Comparison of ENCODE assay signal across 8 cellular contexts in the genomic region with DNA sequence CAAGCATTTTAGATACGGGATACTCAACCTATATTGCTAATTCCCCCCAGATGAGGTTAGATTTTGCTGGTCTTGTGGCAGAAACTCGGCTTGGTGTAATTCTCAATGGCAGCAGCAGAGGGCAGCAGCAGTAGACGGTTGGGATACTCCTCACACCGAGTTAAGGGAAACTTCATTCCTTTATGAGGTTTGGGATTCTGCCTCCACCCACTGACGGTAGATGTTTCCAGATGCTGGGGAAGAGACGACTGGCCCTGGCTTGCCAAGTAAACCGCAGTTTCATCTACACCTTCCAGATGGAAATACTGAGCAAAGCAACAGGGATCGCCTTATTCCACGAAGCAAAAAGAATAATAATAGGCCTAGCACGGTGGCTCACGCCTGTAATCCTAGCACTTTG. TPM values are rescaled to one million over a fixed set of nuclear protein-coding genes. Genes with fewer than 3 reads are reported as not detected.
A peak's percentile ranks its signal among the peaks of the same experiment; 100 is the strongest.
DNase-seq lines count a peak whose midpoint lies in the region; ATAC-seq and TF ChIP-seq lines count a peak whose summit lies in the region.

No MANE protein-coding gene starts in this region.

- H3K4me3 ChIP-seq in CD4-positive, CD25-positive, alpha-beta regulatory T cell (ENCODE audit: low read depth, low read length), result no peak overlapping the region
- H3K4me3 ChIP-seq in lower lobe of right lung, result no peak overlapping the region

- H3K36me3 Mint-ChIP-seq in CD4-positive, CD25-positive, alpha-beta regulatory T cell, result no peaks in the 10 kb centered on the region

- no peaks in the 10 kb centered on the region for H3K4me1 ChIP-seq in CD4-positive, CD25-positive, alpha-beta regulatory T cell (ENCODE audit: control insufficient read depth, insufficient read depth, low read length, poor library complexity, severe bottlenecking)
- no peaks in the 10 kb centered on the region for H3K4me1 ChIP-seq in lower lobe of right lung

- intact Hi-C loops in lower lobe of right lung (cut with DNase I), result no loop called here

- ATAC-seq in CD4-positive, CD25-positive, alpha-beta regulatory T cell (ENCODE audit: low read depth in 2 of 2), result peak; percentile 71 to 72
- ATAC-seq in lower lobe of right lung (peak; percentile 87 to 88), GM21619 (IDR thresholded peaks at IDR 0.05; ENCODE audit: unreplicated experiment) (no peak)

- H3K4me3 Mint-ChIP-seq in CD4-positive, CD25-positive, alpha-beta regulatory T cell, result no peak overlapping the region

- no peak overlapping the region for H3K27ac ChIP-seq in CD4-positive, CD25-positive, alpha-beta regulatory T cell (ENCODE audit: insufficient read depth, low read length, poor library complexity, severe bottlenecking)
- H3K27ac ChIP-seq in lower lobe of right lung, result no peak overlapping the region

- peak; percentile 93 for TF ChIP-seq CTCF in lower lobe of right lung (IDR thresholded peaks at IDR 0.05)

- peaks cover 0 to 6% (median 4%) of the 10 kb centered on the region in 4 donors for H3K4me1 Mint-ChIP-seq in CD4-positive, CD25-positive, alpha-beta regulatory T cell

- no peaks in the 10 kb centered on the region for H3K36me3 ChIP-seq in CD4-positive, CD25-positive, alpha-beta regulatory T cell (ENCODE audit: control insufficient read depth, insufficient read depth, low read length)
- H3K36me3 ChIP-seq in lower lobe of right lung, result no peaks in the 10 kb centered on the region

- H3K9me3 ChIP-seq in CD4-positive, CD25-positive, alpha-beta regulatory T cell (ENCODE audit: control insufficient read depth in 2 of 2, low read length in 2 of 2), result no peaks in the 10 kb centered on the region
- H3K9me3 ChIP-seq in lower lobe of right lung, result no peaks in the 10 kb centered on the region

- H3K27me3 ChIP-seq in CD4-positive, CD25-positive, alpha-beta regulatory T cell (ENCODE audit: control insufficient read depth, insufficient read depth, low read length), result peaks cover 2% of the 10 kb centered on the region
- no peaks in the 10 kb centered on the region for H3K27me3 ChIP-seq in lower lobe of right lung (ENCODE audit: low read depth)

- peaks cover 0 to 4% (median 0%) of the 10 kb centered on the region in 7 donors for H3K9me3 Mint-ChIP-seq in CD4-positive, CD25-positive, alpha-beta regulatory T cell

- H3K27ac Mint-ChIP-seq in CD4-positive, CD25-positive, alpha-beta regulatory T cell, result no peak overlapping the region

- H3K27me3 Mint-ChIP-seq in CD4-positive, CD25-positive, alpha-beta regulatory T cell, result peaks cover 4% of the 10 kb centered on the region

- peak; percentile 54 to 72 (median 66) for DNase-seq in CD4-positive, CD25-positive, alpha-beta regulatory T cell
- peak; percentile 80 for DNase-seq in HK-2 (ENCODE audit: unreplicated experiment)
- DNase-seq in NCI-H774 (lab: John Stamatoyannopoulos, UW), result peak; percentile 45
- DNase-seq in activated CD4-positive, alpha-beta T cell treated with anti-CD3 and anti-CD28 coated beads, Interleukin-2, amount 50 U/mL, for 48 hours, result peak; percentile 89 to 91
- peak; percentile 87 for DNase-seq in ecto neural progenitor cell (ENCODE audit: low spot score)
- peak; percentile 79 for DNase-seq in lower lobe of right lung
- peak; percentile 67 for DNase-seq in stimulated activated CD8-positive, alpha-beta memory T cell treated with anti-CD3 and anti-CD28 coated beads, Interleukin-12 subunit alpha, Interleukin-12 subunit beta, amount 100 ng/mL, for 1 hour (ENCODE audit: low read depth)

RNA-seq across cellular contexts. Expression of a gene that starts 8.2 kb away (rescaled TPM):
- total RNA-seq in CD4-positive, CD25-positive, alpha-beta regulatory T cell, result 16.2 TPM
- polyA plus RNA-seq in CD4-positive, CD25-positive, alpha-beta regulatory T cell, result 10 to 100 TPM; 18.7 to 31.3 (median 22.5) TPM
- 18.8 TPM for total RNA-seq in lower lobe of right lung
